In genomic region chrX:112819013-112819635, GRCh38 we compare ENCODE assay signal across 14 cellular contexts. TPM values are rescaled to one million over a fixed set of nuclear protein-coding genes. Genes with fewer than 3 reads are reported as not detected.
DNase-seq lines count a peak whose midpoint lies in the region; ATAC-seq lines count a peak whose summit lies in the region.
"Had no signal": no experiment of that assay in that cellular context is flagged by ENCODE, and none has a peak within 500 bp of the region (broad histone marks: within the 10 kb centered on the region; RNA-seq: fewer than 3 reads in every experiment).

No MANE protein-coding gene starts in this region.

- peaks cover 0 to 6% of the 10 kb centered on the region in 2 donors for H3K36me3 Mint-ChIP-seq in CD4-positive, alpha-beta memory T cell
- H3K36me3 Mint-ChIP-seq: natural killer cell had no signal

- intact Hi-C loops in left cardiac atrium (cut with DNase I), result no loop called here
- intact Hi-C loops in CD4-positive, alpha-beta memory T cell (cut with micrococcal nuclease), result no loop called here

- CTCF ChIA-PET in CD4-positive, alpha-beta memory T cell (lab: Charles Lee; ENCODE audit: partially characterized antibody), result no interaction called here

- peaks cover 5% of the 10 kb centered on the region; the same call in 1 of the 2 replicates for H3K4me1 ChIP-seq in GM23248 (ENCODE audit: insufficient read depth)
- peaks cover 31 to 38% (median 35%) of the 10 kb centered on the region in 3 donors for H3K4me1 ChIP-seq in skeletal muscle tissue (ENCODE audit: control insufficient read depth in 3 of 3, insufficient read depth in 3 of 3, low read length in 3 of 3)
- H3K4me1 ChIP-seq in CD4-positive, alpha-beta memory T cell (ENCODE audit: insufficient read depth, low read length), result no peaks in the 10 kb centered on the region

- no peak overlapping the region for H2AFZ ChIP-seq in GM23248

- peak; percentile 70 to 76 for ATAC-seq in left cardiac atrium
- ATAC-seq: natural killer cell had no signal

- H3K4me3 ChIP-seq in GM23248, result no peak overlapping the region
- H3K4me3 ChIP-seq in skeletal muscle tissue (ENCODE audit: low read length in 3 of 3), result peak overlapping the region; percentile 4 to 29 (median 23)
- H3K4me3 ChIP-seq in CD4-positive, alpha-beta memory T cell (ENCODE audit: low read length in 2 of 2), result no peak overlapping the region
- H3K4me3 ChIP-seq: coronary artery, stomach had no signal

- H3K27me3 ChIP-seq in GM23248 (replicated peaks; ENCODE audit: insufficient read depth) (no peaks in the 10 kb centered on the region), skeletal muscle tissue (ENCODE audit: control insufficient read depth in 3 of 3, insufficient read depth in 3 of 3, low read length in 3 of 3) (peaks cover 0 to 13% (median 0%) of the 10 kb centered on the region in 3 donors)
- no peaks in the 10 kb centered on the region for H3K27me3 ChIP-seq in CD4-positive, alpha-beta memory T cell (ENCODE audit: insufficient read depth, low read length)

- H3K9me2 ChIP-seq in GM23248 (ENCODE audit: insufficient read depth), result no peaks in the 10 kb centered on the region

- H3K4me1 Mint-ChIP-seq in CD4-positive, alpha-beta memory T cell, result no peaks in the 10 kb centered on the region

- no peak overlapping the region for H3K4me3 Mint-ChIP-seq in CD4-positive, alpha-beta memory T cell
- H3K4me3 Mint-ChIP-seq: natural killer cell had no signal

- H3K27ac Mint-ChIP-seq in CD4-positive, alpha-beta memory T cell, result no peak overlapping the region
- H3K27ac Mint-ChIP-seq: natural killer cell had no signal

- peaks cover 6% of the 10 kb centered on the region; the same call in 1 of the 2 replicates for H3F3A ChIP-seq in GM23248 (ENCODE audit: insufficient read depth)

- H3K9me3 ChIP-seq in GM23248 (ENCODE audit: low read depth) (no peaks in the 10 kb centered on the region), skeletal muscle tissue (ENCODE audit: control insufficient read depth in 3 of 3, low read length in 3 of 3) (no peaks in the 10 kb centered on the region)
- no peaks in the 10 kb centered on the region for H3K9me3 ChIP-seq in CD4-positive, alpha-beta memory T cell (ENCODE audit: control insufficient read depth in 1 of 2, low read length in 2 of 2)
- H3K9me3 ChIP-seq: stomach had no signal

- 6 to 50% methylated on average over 1 to 2 of the region's 2 CpGs for WGBS in GM23248 (ENCODE audit: low coverage in 1 of 2, low lambda C conversion rate in 2 of 2, missing lambda C conversion rate in 2 of 2), 2 experiments

- H3K27ac ChIP-seq in GM23248 (no peak overlapping the region), skeletal muscle tissue (ENCODE audit: low read depth, low read length) (no peak overlapping the region)
- H3K27ac ChIP-seq in CD4-positive, alpha-beta memory T cell (ENCODE audit: low read depth, low read length), result no peak overlapping the region
- H3K27ac ChIP-seq: coronary artery, stomach had no signal

- H3K4me2 ChIP-seq in GM23248 (ENCODE audit: unreplicated experiment), result no peak overlapping the region

- no peaks in the 10 kb centered on the region for H3K9me3 Mint-ChIP-seq in CD4-positive, alpha-beta memory T cell
- H3K9me3 Mint-ChIP-seq: natural killer cell had no signal

- H3K9ac ChIP-seq in GM23248 (no peak overlapping the region), skeletal muscle tissue (ENCODE audit: low read depth in 1 of 3, low read length in 3 of 3) (peak overlapping the region in 1 of 3 donors; percentile 60)

- H4K20me1 ChIP-seq in GM23248 (ENCODE audit: insufficient read depth), result no peaks in the 10 kb centered on the region

- peak; percentile 81 for DNase-seq in GM23248
- DNase-seq in astrocyte of the hippocampus (ENCODE audit: low read depth, low spot score), result peak; percentile 80
- DNase-seq in left cardiac atrium, result no peak
- no peak for DNase-seq in MV-4-11 (lab: John Stamatoyannopoulos, UW)
- DNase-seq in EL, result no peak
- no peak for DNase-seq in activated CD4-positive, alpha-beta T cell treated with anti-CD3 and anti-CD28 coated beads for 48 hours
- no peak for DNase-seq in CD4-positive, alpha-beta memory T cell
- DNase-seq: activated effector memory CD4-positive, alpha-beta T cell treated with anti-CD3 and anti-CD28 coated beads, Interleukin-2, amount 50 U/mL, for 16 hours; Karpas-422; natural killer cell; NCI-H446 treated with DMSO at 0.1 percent for 48 hours; stomach had no signal

- POLR2A ChIA-PET in CD4-positive, alpha-beta memory T cell (lab: Charles Lee; ENCODE audit: partially characterized antibody), result no interaction called here

- no peaks in the 10 kb centered on the region for H3K79me2 ChIP-seq in GM23248 (ENCODE audit: insufficient read depth)

- H3K27me3 Mint-ChIP-seq in CD4-positive, alpha-beta memory T cell, result no peaks in the 10 kb centered on the region

- in situ Hi-C loops in GM23248 (cut with MboI), result no loop called here

- H3K36me3 ChIP-seq in GM23248 (ENCODE audit: low read depth), result no peaks in the 10 kb centered on the region
- H3K36me3 ChIP-seq in skeletal muscle tissue (ENCODE audit: control insufficient read depth in 3 of 3, insufficient read depth in 3 of 3, low read length in 3 of 3), result peaks cover 6 to 19% (median 9%) of the 10 kb centered on the region in 3 donors
- H3K36me3 ChIP-seq in CD4-positive, alpha-beta memory T cell (ENCODE audit: insufficient read depth, low read length), result no peaks in the 10 kb centered on the region

RNA-seq across cellular contexts. Expression of gene AMOT, which starts 21.5 kb away (rescaled TPM):
- 1.5 and 2.5 TPM in 2 replicates for total RNA-seq in GM23248 (2014; rRNA removed; shearing (Covaris generic))
- polyA plus RNA-seq in GM23248 (2016; fragmentation: Nextera tagmentation; extraction: Ambion mirVana), result 2.2 and 3.0 TPM in 2 replicates
- total RNA-seq in left cardiac atrium (10 to 100 TPM in 1 of 2 donors, 1 to 10 TPM in 1; 6.9 to 18.9 TPM), skeletal muscle tissue (30.8 TPM)
- 1 to 10 TPM; 4.3 to 4.4 TPM for total RNA-seq in CD4-positive, alpha-beta memory T cell
- polyA plus RNA-seq in CD4-positive, alpha-beta memory T cell, result 1 to 10 TPM in 1 of 2 donors, under 1 TPM in 1; 0.52 to 2.7 TPM

Comparison
In these comparisons a context has a peak if more than half of its experiments do, and no peak if none do; other contexts are left out.
1. DNase-seq: peak in GM23248 (single experiment) and astrocyte of the hippocampus (single experiment); none in left cardiac atrium (single experiment), MV-4-11 (single experiment), EL (single experiment), activated CD4-positive, alpha-beta T cell treated with anti-CD3 and anti-CD28 coated beads for 48 hours (single experiment) and CD4-positive, alpha-beta memory T cell (0 of 5).
2. H3K4me3 ChIP-seq: peak in skeletal muscle tissue (3 of 3); none in GM23248 (single experiment) and CD4-positive, alpha-beta memory T cell (0 of 2).